ENCODE assay signal across 8 cellular contexts in the genomic region with DNA sequence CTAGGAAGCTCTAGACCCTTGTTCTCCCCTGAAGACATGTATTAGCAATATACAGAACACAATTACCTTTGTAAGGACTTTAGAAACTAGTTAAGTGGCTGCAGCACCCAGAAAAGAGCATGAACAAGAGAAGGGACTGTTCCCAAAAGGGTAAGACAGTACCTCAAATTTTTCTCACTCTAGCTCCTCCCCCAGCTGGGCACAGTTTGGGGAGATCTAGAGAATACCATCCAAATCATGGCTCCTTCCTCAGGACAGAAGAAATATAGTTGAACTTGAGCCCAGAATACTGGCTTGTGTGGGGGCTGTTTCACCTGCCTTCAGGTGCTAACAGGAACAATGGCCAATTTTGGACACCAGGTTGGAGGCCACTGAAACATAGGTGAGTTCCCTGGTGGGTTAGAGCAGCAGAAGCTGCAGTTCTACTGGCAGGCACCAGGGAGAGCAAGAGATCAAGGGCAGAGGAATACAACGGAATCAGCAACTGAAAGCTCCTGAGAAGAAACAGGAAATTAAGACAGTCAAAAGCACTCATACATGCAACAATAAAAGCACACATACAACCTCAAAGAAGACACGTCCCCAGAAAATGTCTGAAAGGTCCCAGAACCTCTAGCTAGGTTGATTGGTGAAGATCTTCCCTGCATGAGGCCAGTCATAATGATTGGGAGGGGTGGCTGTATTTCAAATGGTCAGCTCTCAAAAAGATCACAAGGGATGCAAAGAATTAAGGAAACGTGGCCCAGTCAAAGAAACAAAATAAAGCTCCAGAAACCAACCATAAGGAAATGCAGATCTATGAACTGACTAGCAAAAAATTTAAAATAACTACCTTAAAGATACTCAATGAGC.
DNase-seq lines count a peak whose midpoint lies in the region; ATAC-seq, FAIRE-seq and TF ChIP-seq lines count a peak whose summit lies in the region.

No MANE protein-coding gene starts in this region.

- peaks cover 5% of the 10 kb centered on the region for H3K27me3 Mint-ChIP-seq in activated CD4-positive, alpha-beta memory T cell treated with anti-CD3 and anti-CD28 coated beads for 36 hours
- H3K27me3 Mint-ChIP-seq in natural killer cell (ENCODE audit: low read depth in 2 of 2), result peaks cover 14 to 25% of the 10 kb centered on the region in 2 donors

- no peak overlapping the region for H3K9ac ChIP-seq in H1 (replicated peaks in 1 of 4; ENCODE audit: extremely low read depth in 1 of 4, low read depth in 3 of 4, low read length in 3 of 4)

- DNase-seq in AG20443 (ENCODE audit: low spot score) (peak; percentile 70), GM18507 (ENCODE audit: extremely low spot score, insufficient read length, low read depth) (peak; percentile 43), NCI-H748 treated with DMSO at 0.1 percent for 48 hours (lab: John Stamatoyannopoulos, UW) (peak; percentile 61), H1 (ENCODE audit: low read depth in 1 of 2, low spot score in 2 of 2) (peak; percentile 39 to 64), natural killer cell (peak; percentile 17), thyroid gland (peak; percentile 35 to 42)
- peak; percentile 75 for DNase-seq in activated CD4-positive, alpha-beta memory T cell treated with anti-CD3 and anti-CD28 coated beads for 36 hours

- H2BK5ac ChIP-seq in H1 (ENCODE audit: low read depth, low read length), result no peak overlapping the region

- H3K23ac ChIP-seq in H1 (ENCODE audit: insufficient read length), result no peak overlapping the region

- H4K20me1 ChIP-seq in H1 (replicated peaks in 1 of 2; ENCODE audit: control insufficient read depth in 1 of 2, insufficient read depth in 2 of 2, low read length in 2 of 2), result no peaks in the 10 kb centered on the region

- ATAC-seq in HG02938 (IDR thresholded peaks at IDR 0.05; ENCODE audit: unreplicated experiment) (peak; percentile 98), natural killer cell (peak; percentile 84 to 99 (median 95))

- no peak overlapping the region; the same call in 1 of the 2 replicates for H4K8ac ChIP-seq in H1 (ENCODE audit: extremely low read depth, insufficient read depth, low read length)

- H3K79me1 ChIP-seq in H1 (ENCODE audit: low read depth, low read length), result no peaks in the 10 kb centered on the region

- H2BK12ac ChIP-seq in H1 (ENCODE audit: low read depth, low read length), result no peak overlapping the region

- POLR2A ChIA-PET in activated CD4-positive, alpha-beta memory T cell treated with anti-CD3 and anti-CD28 coated beads for 36 hours (lab: Charles Lee), result interaction anchor here (1.0 kb wide), 1 partner anchor 199 kb away, joined by 3 read pairs; no protein-coding TSS in a partner anchor
- POLR2A ChIA-PET in H1 (lab: Charles Lee; ENCODE audit: partially characterized antibody), result interaction anchor here (0.6 kb wide), 1 partner anchor 170 kb away, joined by 3 read pairs; the partner anchor contains the start of gene APPL1

- no peaks in the 10 kb centered on the region for H3K79me2 ChIP-seq in H1 (ENCODE audit: control insufficient read depth in 1 of 2, insufficient read depth in 2 of 2, low read length in 2 of 2)

- TF ChIP-seq CTCF in H1 (IDR thresholded peaks at IDR 0.05; ENCODE audit: control extremely low read depth in 1 of 3, insufficient read depth in 1 of 3, low read depth in 1 of 3, low read length in 3 of 3), result peak; percentile 73 to 96 (median 86)
- TF ChIP-seq CTCF in natural killer cell (IDR thresholded peaks at IDR 0.05), result peak; percentile 76
- peak in 5 of 6 experiments; percentile 39 to 81 (median 80) for TF ChIP-seq CTCF in thyroid gland (IDR thresholded peaks at IDR 0.05)

- H3K4me1 Mint-ChIP-seq in activated CD4-positive, alpha-beta memory T cell treated with anti-CD3 and anti-CD28 coated beads for 36 hours (ENCODE audit: low read depth), result peaks cover 6% of the 10 kb centered on the region
- H3K4me1 Mint-ChIP-seq in natural killer cell, result peaks cover 6% of the 10 kb centered on the region in 2 donors

- H3K36me3 ChIP-seq in H1 (ENCODE audit: control insufficient read depth in 2 of 4, insufficient read depth in 4 of 4, low read length in 3 of 4) (no peaks in the 10 kb centered on the region), thyroid gland (no peaks in the 10 kb centered on the region)

- no peak overlapping the region for H3K18ac ChIP-seq in H1 (ENCODE audit: extremely low read depth, low read length)

- H2AFZ ChIP-seq in H1 (ENCODE audit: low read length), result peak overlapping the region; percentile 97

- no peaks in the 10 kb centered on the region for H3K9me3 Mint-ChIP-seq in activated CD4-positive, alpha-beta memory T cell treated with anti-CD3 and anti-CD28 coated beads for 36 hours
- H3K9me3 Mint-ChIP-seq in natural killer cell, result no peaks in the 10 kb centered on the region

- no peak overlapping the region for H3K4me3 Mint-ChIP-seq in activated CD4-positive, alpha-beta memory T cell treated with anti-CD3 and anti-CD28 coated beads for 36 hours
- H3K4me3 Mint-ChIP-seq in natural killer cell, result peak overlapping the region; percentile 2

- no peak for FAIRE-seq in GM18507 (lab: Jason Lieb, UNC)
- FAIRE-seq in H1 (lab: Jason Lieb, UNC), result no peak

- H3K27me3 ChIP-seq in H1 (replicated peaks in 1 of 4; ENCODE audit: control insufficient read depth in 3 of 4, extremely low read depth in 1 of 4, insufficient read depth in 3 of 4, low read length in 3 of 4), result no peaks in the 10 kb centered on the region
- H3K27me3 ChIP-seq in thyroid gland, result no peaks in the 10 kb centered on the region

- no peak overlapping the region for H3K27ac ChIP-seq in H1 (ENCODE audit: low read depth, low read length)
- H3K27ac ChIP-seq in thyroid gland, result no peak overlapping the region

- H4K5ac ChIP-seq in H1 (ENCODE audit: insufficient read length, low read depth, low read length), result no peak overlapping the region

- H3K56ac ChIP-seq in H1 (replicated peaks; ENCODE audit: insufficient read length, low read depth, low read length), result no peak overlapping the region

- no peak overlapping the region for H2AK5ac ChIP-seq in H1 (ENCODE audit: low read depth, low read length)

- H3K9me3 ChIP-seq in H1 (ENCODE audit: insufficient read depth in 2 of 2, low read depth in 1 of 2, low read length in 1 of 2) (no peaks in the 10 kb centered on the region), thyroid gland (no peaks in the 10 kb centered on the region)

- 0 out of 2 replicates have a peak overlapping the region, but pooled peaks have one; percentile 34 for H2BK20ac ChIP-seq in H1 (ENCODE audit: low read length)

- H3K27ac Mint-ChIP-seq in activated CD4-positive, alpha-beta memory T cell treated with anti-CD3 and anti-CD28 coated beads for 36 hours, result no peak overlapping the region
- H3K27ac Mint-ChIP-seq in natural killer cell, result peak overlapping the region in 1 of 2 donors; percentile 11

- no peak overlapping the region for H3K14ac ChIP-seq in H1 (ENCODE audit: insufficient read length)

- TF ChIP-seq RAD21 in H1 (IDR thresholded peaks at IDR 0.05 in 1 of 2, conservative IDR thresholded peaks at IDR 0.05 in 1 of 2; ENCODE audit: low read depth in 2 of 2, low read length in 2 of 2), result peak; percentile 87 to 91

- H3K4me3 ChIP-seq in H1 (ENCODE audit: extremely low read depth in 1 of 4, insufficient read depth in 2 of 4, low read depth in 3 of 4, low read length in 4 of 4) (no peak overlapping the region), thyroid gland (replicated peaks in 1 of 3) (no peak overlapping the region)

- H2BK15ac ChIP-seq in H1 (ENCODE audit: low read length), result no peak overlapping the region

- no peak for TF ChIP-seq POLR2A in H1 (IDR thresholded peaks at IDR 0.05; ENCODE audit: control extremely low read depth in 1 of 2, low read depth in 2 of 2, low read length in 2 of 2)
- TF ChIP-seq POLR2A in thyroid gland (IDR thresholded peaks at IDR 0.05), result no peak

- H2BK120ac ChIP-seq in H1 (replicated peaks; ENCODE audit: low read depth, low read length), result no peak overlapping the region

- H3K4me2 ChIP-seq in H1 (ENCODE audit: insufficient read depth in 1 of 2, low read depth in 2 of 2, low read length in 2 of 2), result no peak overlapping the region

- H3K36me3 Mint-ChIP-seq in activated CD4-positive, alpha-beta memory T cell treated with anti-CD3 and anti-CD28 coated beads for 36 hours, result no peaks in the 10 kb centered on the region
- H3K36me3 Mint-ChIP-seq in natural killer cell, result no peaks in the 10 kb centered on the region

- no peak overlapping the region for H3K4ac ChIP-seq in H1 (replicated peaks; ENCODE audit: insufficient read length, low read depth, low read length)

- CTCF ChIA-PET in activated CD4-positive, alpha-beta memory T cell treated with anti-CD3 and anti-CD28 coated beads for 36 hours (lab: Charles Lee), result interaction anchor here (0.6 to 2.9 kb wide), 43 partner anchors 8 to 1017 kb away, joined by 3 to 24 read pairs (median 5); partner anchors contain the start of genes ARF4, PDE12 and SLMAP
- CTCF ChIA-PET in H1 (lab: Charles Lee; ENCODE audit: partially characterized antibody), result interaction anchor here (0.5 to 6.4 kb wide), 37 partner anchors 8 to 458 kb away, joined by 3 to 56 read pairs (median 4); partner anchors contain the start of gene ASB14

- no peaks in the 10 kb centered on the region for H3K23me2 ChIP-seq in H1 (ENCODE audit: low read depth, low read length)

- H3K4me1 ChIP-seq in H1 (replicated peaks in 1 of 4; ENCODE audit: control insufficient read depth in 3 of 4, insufficient read depth in 4 of 4, low read length in 3 of 4), result no peaks in the 10 kb centered on the region
- no peaks in the 10 kb centered on the region for H3K4me1 ChIP-seq in thyroid gland

- intact Hi-C loops in activated CD4-positive, alpha-beta memory T cell treated with anti-CD3 and anti-CD28 coated beads for 36 hours (cut with micrococcal nuclease), result loop anchor here (1.0 to 10.0 kb wide), 7 partner anchors 159 to 515 kb away; partner anchors contain the start of genes ARF4 and PDE12
- intact Hi-C loops in natural killer cell (cut with micrococcal nuclease) (loop anchor here (1.0 to 5.0 kb wide), 3 partner anchors 455 to 820 kb away; no protein-coding TSS in a partner anchor), thyroid gland (cut with DNase I) (no loop called here)

- no peak overlapping the region for H4K91ac ChIP-seq in H1 (replicated peaks; ENCODE audit: insufficient read length, low read length)

- no peak for TF ChIP-seq EP300 in H1 (IDR thresholded peaks at IDR 0.05; ENCODE audit: borderline replicate concordance in 1 of 2, low read depth in 2 of 2, low read length in 2 of 2)

- 24% methylated on average over 3 of the region's 3 CpGs; no CpG with 5 or more reads in 1 of the 2 experiments for WGBS in H1 (ENCODE audit: extremely low coverage in 1 of 2, insufficient coverage in 1 of 2, insufficient read length in 1 of 2, insufficient replicate concordance in 2 of 2, low coverage in 1 of 2, low lambda C conversion rate in 2 of 2, missing lambda C conversion rate in 1 of 2), 2 experiments
- 18 to 23% methylated on average over 3 of the region's 3 CpGs for WGBS in thyroid gland, 2 donors

TF ChIP-seq in H1, 55 proteins besides CTCF, POLR2A, EP300 and RAD21 (continues in another document):
- no peak for TF ChIP-seq SP4 (IDR thresholded peaks at IDR 0.05; ENCODE audit: low read length)
- TF ChIP-seq SP1 (IDR thresholded peaks at IDR 0.05; ENCODE audit: low read depth, low read length), result no peak
- TF ChIP-seq TCF12 (IDR thresholded peaks at IDR 0.05; ENCODE audit: low read depth, low read length), result no peak
- no peak for TF ChIP-seq CBX5 (IDR thresholded peaks at IDR 0.05; ENCODE audit: low read depth, low read length)
- no peak for TF ChIP-seq SIN3A (conservative IDR thresholded peaks at IDR 0.05 in 1 of 2, IDR thresholded peaks at IDR 0.05 in 1 of 2; ENCODE audit: low read depth in 1 of 2, low read length in 2 of 2)

Comparison
In these comparisons a context has a peak if more than half of its experiments do, and no peak if none do; other contexts are left out.
1. DNase-seq: peak in every context shown above with its lines; median percentile 75 in activated CD4-positive, alpha-beta memory T cell treated with anti-CD3 and anti-CD28 coated beads for 36 hours; 70 in AG20443; 61 in NCI-H748 treated with DMSO at 0.1 percent for 48 hours; 52 in H1; 43 in GM18507; 38 in thyroid gland; 17 in natural killer cell.